ENCODE assay signal across 12 cellular contexts in genomic region chr3:39125837-39126500, GRCh38. TPM values are rescaled to one million over a fixed set of nuclear protein-coding genes. Genes with fewer than 3 reads are reported as not detected.
A peak's percentile ranks its signal among the peaks of the same experiment; 100 is the strongest.
DNase-seq lines count a peak whose midpoint lies in the region; ATAC-seq and TF ChIP-seq lines count a peak whose summit lies in the region.
"Had no signal": no experiment of that assay in that cellular context is flagged by ENCODE, and none has a peak within 500 bp of the region (broad histone marks: within the 10 kb centered on the region; RNA-seq: fewer than 3 reads in every experiment).

No MANE protein-coding gene starts in this region.

- H3K9me3 ChIP-seq in CD4-positive, CD25-positive, alpha-beta regulatory T cell (ENCODE audit: control insufficient read depth in 2 of 2, low read length in 2 of 2) = no peaks in the 10 kb centered on the region
- H3K9me3 ChIP-seq in tibial artery = no peaks in the 10 kb centered on the region

- H3K9me3 Mint-ChIP-seq in CD4-positive, CD25-positive, alpha-beta regulatory T cell = no peaks in the 10 kb centered on the region
- H3K9me3 Mint-ChIP-seq: nephron had no signal

- TF ChIP-seq CTCF in epithelial cell of esophagus (IDR thresholded peaks at IDR 0.05; ENCODE audit: insufficient read depth, low read depth, low read length, missing control alignments) = no peak
- TF ChIP-seq CTCF in tibial artery (IDR thresholded peaks at IDR 0.05) = no peak

- peaks cover 11 to 25% (median 15%) of the 10 kb centered on the region in 4 donors for H3K4me1 Mint-ChIP-seq in CD4-positive, CD25-positive, alpha-beta regulatory T cell

- intact Hi-C loops in posterior vena cava (cut with DNase I) = loop anchor here (5.0 kb wide), 2 partner anchors 146 to 166 kb away; no protein-coding TSS in a partner anchor
- intact Hi-C loops in tibial artery (cut with DNase I; ENCODE audit: low total_unique reads) = loop anchor here (2.0 to 5.0 kb wide), 2 partner anchors 66 to 167 kb away; partner anchors contain the start of gene XIRP1

- no peak overlapping the region for H3K4me3 Mint-ChIP-seq in CD4-positive, CD25-positive, alpha-beta regulatory T cell
- H3K4me3 Mint-ChIP-seq: activated CD4-positive, alpha-beta T cell treated with anti-CD3 and anti-CD28 coated beads for 36 hours; nephron had no signal

- ATAC-seq in CD4-positive, CD25-positive, alpha-beta regulatory T cell (ENCODE audit: low read depth in 2 of 2) = no peak
- no peak for ATAC-seq in GM21390 (IDR thresholded peaks at IDR 0.05; ENCODE audit: unreplicated experiment)

- DNase-seq in CD4-positive, CD25-positive, alpha-beta regulatory T cell = no peak
- peak; percentile 33 for DNase-seq in NCI-H226
- DNase-seq in epithelial cell of esophagus (ENCODE audit: low read depth) = peak; percentile 37
- DNase-seq in posterior vena cava (ENCODE audit: low spot score) = peak; percentile 40
- DNase-seq in NCI-H1436 treated with DMSO at 0.1 percent for 48 hours (lab: John Stamatoyannopoulos, UW) = no peak
- no peak for DNase-seq in tibial artery
- DNase-seq in RKO (ENCODE audit: low spot score) = no peak
- DNase-seq: activated gamma-delta T cell, cortex of kidney had no signal

- no peaks in the 10 kb centered on the region for H3K36me3 ChIP-seq in CD4-positive, CD25-positive, alpha-beta regulatory T cell (ENCODE audit: control insufficient read depth, insufficient read depth, low read length)
- H3K36me3 ChIP-seq in tibial artery = peaks cover 0 to 12% (median 0%) of the 10 kb centered on the region in 3 donors

- peak overlapping the region in 2 of 3 donors; percentile 84 to 86 for H3K27ac Mint-ChIP-seq in CD4-positive, CD25-positive, alpha-beta regulatory T cell
- H3K27ac Mint-ChIP-seq: activated CD4-positive, alpha-beta T cell treated with anti-CD3 and anti-CD28 coated beads for 36 hours had no signal

- H3K27ac ChIP-seq in CD4-positive, CD25-positive, alpha-beta regulatory T cell (ENCODE audit: insufficient read depth, low read length, poor library complexity, severe bottlenecking) = no peak overlapping the region
- H3K27ac ChIP-seq in tibial artery = peak overlapping the region in 1 of 2 donors; percentile 52

- peaks cover 4% of the 10 kb centered on the region for H3K36me3 Mint-ChIP-seq in CD4-positive, CD25-positive, alpha-beta regulatory T cell

- H3K27me3 Mint-ChIP-seq in CD4-positive, CD25-positive, alpha-beta regulatory T cell = no peaks in the 10 kb centered on the region
- H3K27me3 Mint-ChIP-seq: activated CD4-positive, alpha-beta T cell treated with anti-CD3 and anti-CD28 coated beads for 36 hours had no signal

- no peaks in the 10 kb centered on the region for H3K27me3 ChIP-seq in CD4-positive, CD25-positive, alpha-beta regulatory T cell (ENCODE audit: control insufficient read depth, insufficient read depth, low read length)
- H3K27me3 ChIP-seq in tibial artery = no peaks in the 10 kb centered on the region

- H3K4me1 ChIP-seq in CD4-positive, CD25-positive, alpha-beta regulatory T cell (ENCODE audit: control insufficient read depth, insufficient read depth, low read length, poor library complexity, severe bottlenecking) = peaks cover 13% of the 10 kb centered on the region
- peaks cover 0 to 17% (median 13%) of the 10 kb centered on the region in 4 donors for H3K4me1 ChIP-seq in tibial artery

- no peak overlapping the region for H3K4me3 ChIP-seq in CD4-positive, CD25-positive, alpha-beta regulatory T cell (ENCODE audit: low read depth, low read length)
- H3K4me3 ChIP-seq in epithelial cell of esophagus (ENCODE audit: low read length) (no peak overlapping the region), tibial artery (no peak overlapping the region)

RNA-seq across cellular contexts. Expression of gene TTC21A, which starts 18.5 kb away (rescaled TPM):
- total RNA-seq in CD4-positive, CD25-positive, alpha-beta regulatory T cell = 4.1 TPM
- 1 to 10 TPM in 2 of 4 donors, under 1 TPM in 2; 0.41 to 2.7 (median 1.0) TPM for polyA plus RNA-seq in CD4-positive, CD25-positive, alpha-beta regulatory T cell
- total RNA-seq in posterior vena cava = 1 to 10 TPM; 3.0 to 5.4 TPM

RNA-seq across cellular contexts. Expression of gene GORASP1, which starts 18.5 kb away (rescaled TPM):
- 34.0 TPM for total RNA-seq in CD4-positive, CD25-positive, alpha-beta regulatory T cell
- 10 to 100 TPM; 18.5 to 29.7 (median 20.5) TPM for polyA plus RNA-seq in CD4-positive, CD25-positive, alpha-beta regulatory T cell
- total RNA-seq in posterior vena cava = 10 to 100 TPM; 50.8 to 61.8 TPM

RNA-seq across cellular contexts. Expression of gene CSRNP1, which starts 27.4 kb away (rescaled TPM):
- total RNA-seq in CD4-positive, CD25-positive, alpha-beta regulatory T cell = 300 TPM
- polyA plus RNA-seq in CD4-positive, CD25-positive, alpha-beta regulatory T cell = 10 to 100 TPM; 12.5 to 24.1 (median 14.7) TPM
- 10 to 100 TPM; 23.5 to 61.4 TPM for total RNA-seq in posterior vena cava

Comparison
In these comparisons a context has a peak if more than half of its experiments do, and no peak if none do; other contexts are left out.
1. DNase-seq: peak in NCI-H226 (single experiment), epithelial cell of esophagus (single experiment) and posterior vena cava (single experiment); none in CD4-positive, CD25-positive, alpha-beta regulatory T cell (0 of 3), NCI-H1436 treated with DMSO at 0.1 percent for 48 hours (single experiment), tibial artery (0 of 2) and RKO (single experiment).